In the genomic region with DNA sequence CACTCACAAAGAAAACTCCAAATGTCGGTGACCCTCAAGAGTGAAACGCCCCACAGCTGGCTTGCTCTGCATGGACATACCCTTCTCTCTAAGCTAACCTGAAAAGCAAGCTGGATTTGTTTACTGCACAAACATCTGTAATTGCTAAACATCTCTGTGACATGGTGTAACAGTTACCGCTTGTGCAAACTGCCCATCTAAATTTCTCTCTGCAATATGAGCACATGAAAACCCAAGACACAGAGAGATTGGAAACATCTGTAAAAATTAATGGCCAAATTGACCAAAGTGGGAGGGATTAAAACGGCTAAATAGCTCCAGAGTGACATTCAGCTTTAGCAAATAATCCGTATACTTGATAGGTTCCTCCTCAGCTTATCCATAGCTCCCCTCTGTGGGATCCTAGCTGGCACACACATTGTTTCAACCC, we compare ENCODE assay signal across 13 cellular contexts.
DNase-seq lines count a peak whose midpoint lies in the region; ATAC-seq and TF ChIP-seq lines count a peak whose summit lies in the region.
"Had no signal": no experiment of that assay in that cellular context is flagged by ENCODE, and none has a peak within 500 bp of the region (broad histone marks: within the 10 kb centered on the region; RNA-seq: fewer than 3 reads in every experiment).

No MANE protein-coding gene starts in this region.

- peaks cover 25% of the 10 kb centered on the region for H3K27me3 Mint-ChIP-seq in MCF 10A (ENCODE audit: insufficient read depth, unreplicated experiment)

- DNase-seq in MCF 10A (ENCODE audit: unreplicated experiment), result peak; percentile 53
- DNase-seq in breast epithelium (ENCODE audit: low spot score in 2 of 2), result no peak
- DNase-seq in cardiac fibroblast (ENCODE audit: low read depth in 2 of 2), result peak; percentile 50 to 64
- DNase-seq in left lobe of liver (ENCODE audit: low spot score), result peak; percentile 41
- peak; percentile 19 to 26 for DNase-seq in uterus
- DNase-seq: activated CD8-positive, alpha-beta memory T cell treated with anti-CD3 and anti-CD28 coated beads, Interleukin-2, amount 50 U/mL, for 48 hours; effector CD8-positive, alpha-beta T cell; stimulated activated CD4-positive, alpha-beta T cell treated with anti-CD3 and anti-CD28 coated beads, Interleukin-1b, Interleukin-23, amount 100 ng/mL, for 48 hours had no signal

- POLR2A ChIA-PET in MCF 10A (lab: Yijun Ruan, JAX), result interaction anchor here (0.9 kb wide), 1 partner anchor 45 kb away, joined by 3 read pairs; no protein-coding TSS in a partner anchor

- intact Hi-C loops in MCF 10A (cut with micrococcal nuclease), result loop anchor here (5.0 kb wide), 2 partner anchors 217 to 397 kb away; partner anchors contain the start of gene SH3KBP1
- intact Hi-C loops in breast epithelium (cut with DNase I; ENCODE audit: low total_unique reads), result no loop called here
- intact Hi-C loops in uterus (cut with DNase I; ENCODE audit: low total_unique reads), result no loop called here

- H3K36me3 ChIP-seq in breast epithelium, result no peaks in the 10 kb centered on the region
- H3K36me3 ChIP-seq in uterus, result no peaks in the 10 kb centered on the region
- H3K36me3 ChIP-seq: upper lobe of left lung had no signal

- peak overlapping the region in 1 of 3 donors; percentile 3 for H3K4me3 ChIP-seq in breast epithelium
- peak overlapping the region; percentile 27 to 53 for H3K4me3 ChIP-seq in cardiac fibroblast (replicated peaks in 1 of 2; ENCODE audit: low read depth in 2 of 2, low read length in 2 of 2)
- H3K4me3 ChIP-seq in uterus, result no peak overlapping the region
- H3K4me3 ChIP-seq: lung, upper lobe of left lung had no signal

- BruUV-seq in MCF 10A (replicated peaks; lab: Mats Ljungman, UMichigan), result TSS peak; percentile 73

- TF ChIP-seq CTCF in MCF 10A (IDR thresholded peaks at IDR 0.05; ENCODE audit: unreplicated experiment) (no peak), breast epithelium (IDR thresholded peaks at IDR 0.05) (no peak), cardiac fibroblast (IDR thresholded peaks at IDR 0.05; ENCODE audit: low read depth, low read length) (no peak), uterus (IDR thresholded peaks at IDR 0.05) (no peak)

- no peaks in the 10 kb centered on the region for H3K36me3 Mint-ChIP-seq in MCF 10A (ENCODE audit: insufficient read depth, unreplicated experiment)

- H3K9me3 Mint-ChIP-seq in MCF 10A (ENCODE audit: unreplicated experiment), result no peaks in the 10 kb centered on the region

- TF ChIP-seq POLR2A in breast epithelium (IDR thresholded peaks at IDR 0.05) (no peak), uterus (IDR thresholded peaks at IDR 0.05) (no peak)

- H3K9me3 ChIP-seq in breast epithelium (no peaks in the 10 kb centered on the region), uterus (no peaks in the 10 kb centered on the region)
- H3K9me3 ChIP-seq: upper lobe of left lung had no signal

- H3K27ac Mint-ChIP-seq in MCF 10A (ENCODE audit: low read depth, unreplicated experiment), result peak overlapping the region; percentile 75

- ATAC-seq in left lobe of liver (peak; percentile 86), HG03097 (IDR thresholded peaks at IDR 0.05; ENCODE audit: low FRiP score, unreplicated experiment) (no peak), HG02973 (IDR thresholded peaks at IDR 0.05; ENCODE audit: unreplicated experiment) (no peak), HG03108 (IDR thresholded peaks at IDR 0.05; ENCODE audit: unreplicated experiment) (no peak)

- no peaks in the 10 kb centered on the region for H3K4me1 ChIP-seq in breast epithelium
- H3K4me1 ChIP-seq in uterus, result no peaks in the 10 kb centered on the region

- peak overlapping the region; percentile 60 for H3K4me3 Mint-ChIP-seq in MCF 10A (ENCODE audit: unreplicated experiment)

- H3K27me3 ChIP-seq in breast epithelium, result peaks cover 0 to 15% of the 10 kb centered on the region in 2 donors
- no peaks in the 10 kb centered on the region for H3K27me3 ChIP-seq in uterus
- H3K27me3 ChIP-seq: upper lobe of left lung had no signal

- peaks cover 30% of the 10 kb centered on the region for H3K4me1 Mint-ChIP-seq in MCF 10A (ENCODE audit: insufficient read depth, unreplicated experiment)

- H3K27ac ChIP-seq in breast epithelium (peak overlapping the region in 1 of 2 donors; percentile 45), uterus (peak overlapping the region in 1 of 2 donors; percentile 72)

- CTCF ChIA-PET in MCF 10A (lab: Yijun Ruan, JAX), result interaction anchor here (0.7 to 0.9 kb wide), 2 partner anchors 73 to 1105 kb away, joined by 3 to 4 read pairs; no protein-coding TSS in a partner anchor

Comparison
In these comparisons a context has a peak if more than half of its experiments do, and no peak if none do; other contexts are left out.
1. DNase-seq: peak in MCF 10A (single experiment), cardiac fibroblast (2 of 2), left lobe of liver (single experiment) and uterus (2 of 2); none in breast epithelium (0 of 2).
2. H3K4me3 ChIP-seq: peak in cardiac fibroblast (2 of 2); none in uterus (0 of 2).